21 cellular contexts compared by ENCODE assay signal in genomic region chr17:17223736-17224135, GRCh38.
"Had no signal": no experiment of that assay in that cellular context is flagged by ENCODE, and none has a peak within 500 bp of the region (broad histone marks: within the 10 kb centered on the region; RNA-seq: fewer than 3 reads in every experiment).

No MANE protein-coding gene starts in this region.

- H3K4me1 ChIP-seq: left lung, lower lobe of right lung, tibial nerve, uterus had no signal

- H3K27ac ChIP-seq: left lung, lower lobe of right lung, parathyroid adenoma, skin epidermis, tibial nerve, uterus had no signal

- H3K36me3 ChIP-seq: uterus had no signal

- H3K4me3 ChIP-seq: left lung, lower lobe of right lung, skin epidermis, tibial nerve, uterus had no signal

- H3K9me3 Mint-ChIP-seq: naive B cell; natural killer cell; nephron progenitor cell; stimulated activated memory B cell treated with anti-CD40 and anti-IgM and Interleukin-4, amounts not matched to agents 10 μg/mL and 1 μg/mL and 100 μg/mL, for 72 hours; stimulated activated naive CD8-positive, alpha-beta T cell treated with anti-CD3 and anti-CD28 coated beads, Interleukin-15, amount 100 ng/mL, for 72 hours; type B pancreatic cell had no signal

- H3K27me3 Mint-ChIP-seq: naive B cell; stimulated activated memory B cell treated with anti-CD40 and anti-IgM and Interleukin-4, amounts not matched to agents 10 μg/mL and 1 μg/mL and 100 μg/mL, for 72 hours; stimulated activated naive CD8-positive, alpha-beta T cell treated with anti-CD3 and anti-CD28 coated beads, Interleukin-15, amount 100 ng/mL, for 72 hours; type B pancreatic cell had no signal

- H3K9ac ChIP-seq: parathyroid adenoma had no signal

- H3K27ac Mint-ChIP-seq: natural killer cell; stimulated activated memory B cell treated with anti-CD40 and anti-IgM and Interleukin-4, amounts not matched to agents 10 μg/mL and 1 μg/mL and 100 μg/mL, for 72 hours; type B pancreatic cell had no signal

- H2AFZ ChIP-seq: parathyroid adenoma had no signal

- H3K4me1 Mint-ChIP-seq: nephron progenitor cell; stimulated activated memory B cell treated with anti-CD40 and anti-IgM and Interleukin-4, amounts not matched to agents 10 μg/mL and 1 μg/mL and 100 μg/mL, for 72 hours; stimulated activated naive CD8-positive, alpha-beta T cell treated with anti-CD3 and anti-CD28 coated beads, Interleukin-15, amount 100 ng/mL, for 72 hours had no signal

- H3K9me3 ChIP-seq: left lung, lower lobe of right lung, tibial nerve, uterus had no signal

- H3K27me3 ChIP-seq: left lung, tibial nerve, uterus had no signal

- H3K79me2 ChIP-seq: parathyroid adenoma had no signal

- DNase-seq: hippocampal formation; left colon; left lung; lower lobe of right lung; mammary epithelial cell; mesenchymal stem cell; naive B cell; natural killer cell; nephron progenitor cell; nucleus accumbens; stimulated activated CD4-positive, alpha-beta T cell treated with anti-CD3 and anti-CD28 coated beads, Interleukin-4, amount 100 ng/mL, for 24 hours; stimulated activated CD8-positive, alpha-beta memory T cell treated with anti-CD3 and anti-CD28 coated beads, Interleukin-4, amount 100 ng/mL, for 48 hours; stimulated activated naive CD4-positive, alpha-beta T cell treated with Interleukin-2 at 50 U/mL for 16 hours; stimulated activated naive CD8-positive, alpha-beta T cell treated with anti-CD3 and anti-CD28 coated beads, Interleukin-15, amount 100 ng/mL, for 72 hours; substantia nigra; uterus had no signal

- H3K4me3 Mint-ChIP-seq: naive B cell; natural killer cell; nephron progenitor cell; stimulated activated memory B cell treated with anti-CD40 and anti-IgM and Interleukin-4, amounts not matched to agents 10 μg/mL and 1 μg/mL and 100 μg/mL, for 72 hours; stimulated activated naive CD8-positive, alpha-beta T cell treated with anti-CD3 and anti-CD28 coated beads, Interleukin-15, amount 100 ng/mL, for 72 hours; type B pancreatic cell had no signal
